ENCODE assay signal across 1 cellular context in the genomic region with DNA sequence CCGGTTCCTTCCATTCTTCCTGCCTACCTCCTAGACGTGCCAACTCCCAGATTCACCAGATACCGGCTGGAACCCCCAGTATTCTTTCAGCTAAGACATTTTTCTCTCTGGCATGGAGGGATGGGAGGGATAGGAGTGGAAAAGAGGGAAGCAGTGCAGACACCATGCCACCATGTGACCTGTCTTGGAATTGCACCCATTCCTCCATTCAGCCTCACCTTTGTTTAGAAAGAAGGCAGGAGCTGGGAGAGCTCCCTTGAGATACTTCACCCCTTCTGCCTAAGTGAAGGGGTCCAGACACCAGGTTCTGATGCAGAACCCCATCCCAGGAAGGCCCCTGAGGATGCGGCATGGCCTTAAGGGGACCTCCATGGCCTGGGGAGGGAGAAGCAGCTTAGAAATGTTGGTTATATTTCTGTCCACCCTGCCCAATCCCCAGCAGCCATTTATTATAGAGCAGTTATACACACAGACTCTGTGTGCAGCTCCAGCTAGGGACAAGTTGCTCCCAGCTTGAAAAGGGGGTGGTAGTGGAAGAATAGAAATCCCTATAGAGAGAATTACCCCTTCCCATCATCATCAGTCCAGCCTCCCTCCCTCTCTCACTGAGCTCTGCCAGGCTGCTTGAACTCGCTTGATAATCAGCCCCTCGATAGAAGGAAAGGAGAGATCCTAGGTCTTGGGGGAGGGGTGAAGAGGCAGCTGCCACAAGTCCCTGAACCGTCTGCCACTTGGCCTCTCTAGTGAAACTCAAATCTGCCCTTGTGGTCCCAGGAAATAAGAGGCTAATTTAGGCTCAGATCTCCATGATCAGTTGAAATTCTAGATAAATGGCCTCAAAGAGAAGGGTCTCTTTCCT.
TF ChIP-seq lines count a peak whose summit lies in the region.

No MANE protein-coding gene starts in this region.

TF ChIP-seq in GM23338, 12 proteins besides CTCF, POLR2A, EP300 and RAD21 (continued from another document):
- TF ChIP-seq, protein P1, sequence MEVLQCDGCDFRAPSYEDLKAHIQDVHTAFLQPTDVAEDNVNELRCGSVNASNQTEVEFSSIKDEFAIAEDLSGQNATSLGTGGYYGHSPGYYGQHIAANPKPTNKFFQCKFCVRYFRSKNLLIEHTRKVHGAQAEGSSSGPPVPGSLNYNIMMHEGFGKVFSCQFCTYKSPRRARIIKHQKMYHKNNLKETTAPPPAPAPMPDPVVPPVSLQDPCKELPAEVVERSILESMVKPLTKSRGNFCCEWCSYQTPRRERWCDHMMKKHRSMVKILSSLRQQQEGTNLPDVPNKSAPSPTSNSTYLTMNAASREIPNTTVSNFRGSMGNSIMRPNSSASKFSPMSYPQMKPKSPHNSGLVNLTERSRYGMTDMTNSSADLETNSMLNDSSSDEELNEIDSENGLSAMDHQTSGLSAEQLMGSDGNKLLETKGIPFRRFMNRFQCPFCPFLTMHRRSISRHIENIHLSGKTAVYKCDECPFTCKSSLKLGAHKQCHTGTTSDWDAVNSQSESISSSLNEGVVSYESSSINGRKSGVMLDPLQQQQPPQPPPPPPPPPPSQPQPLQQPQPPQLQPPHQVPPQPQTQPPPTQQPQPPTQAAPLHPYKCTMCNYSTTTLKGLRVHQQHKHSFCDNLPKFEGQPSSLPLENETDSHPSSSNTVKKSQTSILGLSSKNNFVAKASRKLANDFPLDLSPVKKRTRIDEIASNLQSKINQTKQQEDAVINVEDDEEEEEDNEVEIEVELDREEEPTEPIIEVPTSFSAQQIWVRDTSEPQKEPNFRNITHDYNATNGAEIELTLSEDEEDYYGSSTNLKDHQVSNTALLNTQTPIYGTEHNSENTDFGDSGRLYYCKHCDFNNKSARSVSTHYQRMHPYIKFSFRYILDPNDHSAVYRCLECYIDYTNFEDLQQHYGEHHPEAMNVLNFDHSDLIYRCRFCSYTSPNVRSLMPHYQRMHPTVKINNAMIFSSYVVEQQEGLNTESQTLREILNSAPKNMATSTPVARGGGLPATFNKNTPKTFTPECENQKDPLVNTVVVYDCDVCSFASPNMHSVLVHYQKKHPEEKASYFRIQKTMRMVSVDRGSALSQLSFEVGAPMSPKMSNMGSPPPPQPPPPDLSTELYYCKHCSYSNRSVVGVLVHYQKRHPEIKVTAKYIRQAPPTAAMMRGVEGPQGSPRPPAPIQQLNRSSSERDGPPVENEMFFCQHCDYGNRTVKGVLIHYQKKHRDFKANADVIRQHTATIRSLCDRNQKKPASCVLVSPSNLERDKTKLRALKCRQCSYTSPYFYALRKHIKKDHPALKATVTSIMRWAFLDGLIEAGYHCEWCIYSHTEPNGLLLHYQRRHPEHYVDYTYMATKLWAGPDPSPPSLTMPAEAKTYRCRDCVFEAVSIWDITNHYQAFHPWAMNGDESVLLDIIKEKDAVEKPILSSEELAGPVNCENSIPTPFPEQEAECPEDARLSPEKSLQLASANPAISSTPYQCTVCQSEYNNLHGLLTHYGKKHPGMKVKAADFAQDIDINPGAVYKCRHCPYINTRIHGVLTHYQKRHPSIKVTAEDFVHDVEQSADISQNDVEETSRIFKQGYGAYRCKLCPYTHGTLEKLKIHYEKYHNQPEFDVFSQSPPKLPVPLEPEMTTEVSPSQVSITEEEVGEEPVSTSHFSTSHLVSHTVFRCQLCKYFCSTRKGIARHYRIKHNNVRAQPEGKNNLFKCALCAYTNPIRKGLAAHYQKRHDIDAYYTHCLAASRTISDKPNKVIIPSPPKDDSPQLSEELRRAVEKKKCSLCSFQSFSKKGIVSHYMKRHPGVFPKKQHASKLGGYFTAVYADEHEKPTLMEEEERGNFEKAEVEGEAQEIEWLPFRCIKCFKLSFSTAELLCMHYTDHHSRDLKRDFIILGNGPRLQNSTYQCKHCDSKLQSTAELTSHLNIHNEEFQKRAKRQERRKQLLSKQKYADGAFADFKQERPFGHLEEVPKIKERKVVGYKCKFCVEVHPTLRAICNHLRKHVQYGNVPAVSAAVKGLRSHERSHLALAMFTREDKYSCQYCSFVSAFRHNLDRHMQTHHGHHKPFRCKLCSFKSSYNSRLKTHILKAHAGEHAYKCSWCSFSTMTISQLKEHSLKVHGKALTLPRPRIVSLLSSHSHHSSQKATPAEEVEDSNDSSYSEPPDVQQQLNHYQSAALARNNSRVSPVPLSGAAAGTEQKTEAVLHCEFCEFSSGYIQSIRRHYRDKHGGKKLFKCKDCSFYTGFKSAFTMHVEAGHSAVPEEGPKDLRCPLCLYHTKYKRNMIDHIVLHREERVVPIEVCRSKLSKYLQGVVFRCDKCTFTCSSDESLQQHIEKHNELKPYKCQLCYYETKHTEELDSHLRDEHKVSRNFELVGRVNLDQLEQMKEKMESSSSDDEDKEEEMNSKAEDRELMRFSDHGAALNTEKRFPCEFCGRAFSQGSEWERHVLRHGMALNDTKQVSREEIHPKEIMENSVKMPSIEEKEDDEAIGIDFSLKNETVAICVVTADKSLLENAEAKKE (CRISPR knock-in tag; IDR thresholded peaks at IDR 0.05): no peak
- no peak for TF ChIP-seq EZH2 (IDR thresholded peaks at IDR 0.05; ENCODE audit: low read depth, unreplicated experiment)
- TF ChIP-seq ZNF114 (CRISPR knock-in tag; IDR thresholded peaks at IDR 0.05): no peak
- TF ChIP-seq, protein P2, sequence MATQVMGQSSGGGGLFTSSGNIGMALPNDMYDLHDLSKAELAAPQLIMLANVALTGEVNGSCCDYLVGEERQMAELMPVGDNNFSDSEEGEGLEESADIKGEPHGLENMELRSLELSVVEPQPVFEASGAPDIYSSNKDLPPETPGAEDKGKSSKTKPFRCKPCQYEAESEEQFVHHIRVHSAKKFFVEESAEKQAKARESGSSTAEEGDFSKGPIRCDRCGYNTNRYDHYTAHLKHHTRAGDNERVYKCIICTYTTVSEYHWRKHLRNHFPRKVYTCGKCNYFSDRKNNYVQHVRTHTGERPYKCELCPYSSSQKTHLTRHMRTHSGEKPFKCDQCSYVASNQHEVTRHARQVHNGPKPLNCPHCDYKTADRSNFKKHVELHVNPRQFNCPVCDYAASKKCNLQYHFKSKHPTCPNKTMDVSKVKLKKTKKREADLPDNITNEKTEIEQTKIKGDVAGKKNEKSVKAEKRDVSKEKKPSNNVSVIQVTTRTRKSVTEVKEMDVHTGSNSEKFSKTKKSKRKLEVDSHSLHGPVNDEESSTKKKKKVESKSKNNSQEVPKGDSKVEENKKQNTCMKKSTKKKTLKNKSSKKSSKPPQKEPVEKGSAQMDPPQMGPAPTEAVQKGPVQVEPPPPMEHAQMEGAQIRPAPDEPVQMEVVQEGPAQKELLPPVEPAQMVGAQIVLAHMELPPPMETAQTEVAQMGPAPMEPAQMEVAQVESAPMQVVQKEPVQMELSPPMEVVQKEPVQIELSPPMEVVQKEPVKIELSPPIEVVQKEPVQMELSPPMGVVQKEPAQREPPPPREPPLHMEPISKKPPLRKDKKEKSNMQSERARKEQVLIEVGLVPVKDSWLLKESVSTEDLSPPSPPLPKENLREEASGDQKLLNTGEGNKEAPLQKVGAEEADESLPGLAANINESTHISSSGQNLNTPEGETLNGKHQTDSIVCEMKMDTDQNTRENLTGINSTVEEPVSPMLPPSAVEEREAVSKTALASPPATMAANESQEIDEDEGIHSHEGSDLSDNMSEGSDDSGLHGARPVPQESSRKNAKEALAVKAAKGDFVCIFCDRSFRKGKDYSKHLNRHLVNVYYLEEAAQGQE (IDR thresholded peaks at IDR 0.05; ENCODE audit: unreplicated experiment): no peak
- TF ChIP-seq STAT1 (IDR thresholded peaks at IDR 0.05; ENCODE audit: unreplicated experiment): no peak
- TF ChIP-seq JUNB (IDR thresholded peaks at IDR 0.05; ENCODE audit: unreplicated experiment): no peak
- no peak for TF ChIP-seq ZNF331 (CRISPR knock-in tag; IDR thresholded peaks at IDR 0.05; ENCODE audit: low read depth)
- TF ChIP-seq NANOG (IDR thresholded peaks at IDR 0.05; ENCODE audit: borderline replicate concordance): no peak
TF ChIP-seq in GM23338: peak in this region for 0.
